41 cellular contexts compared by ENCODE assay signal in genomic region chr13:103056008-103056407, GRCh38. TPM values are rescaled to one million over a fixed set of nuclear protein-coding genes. Genes with fewer than 3 reads are reported as not detected.
"Had no signal": no experiment of that assay in that cellular context is flagged by ENCODE, and none has a peak within 500 bp of the region (broad histone marks: within the 10 kb centered on the region; RNA-seq: fewer than 3 reads in every experiment).

No MANE protein-coding gene starts in this region.

- H3K27ac Mint-ChIP-seq: activated B cell treated with CpG ODN at 0.5 μM for 24 hours; activated CD4-positive, alpha-beta memory T cell treated with anti-CD3 and anti-CD28 coated beads for 36 hours; activated CD4-positive, alpha-beta T cell treated with anti-CD3 and anti-CD28 coated beads, Interleukin-2, amount 10 ng/mL, durations not matched to agents 24 days and 14 days; activated CD8-positive, alpha-beta T cell treated with anti-CD3 and anti-CD28 coated beads for 36 hours; activated naive CD4-positive, alpha-beta T cell treated with anti-CD3 and anti-CD28 coated beads, Interleukin-2, amount 10 ng/mL, durations not matched to agents 7 days and 5 days; activated naive CD4-positive, alpha-beta T cell treated with anti-CD3 and anti-CD28 coated beads, Interleukin-2, amount 50 U/mL, for 24 hours; activated naive CD8-positive, alpha-beta T cell; activated naive CD8-positive, alpha-beta T cell treated with anti-CD3 and anti-CD28 coated beads, Interleukin-2, amount 10 ng/mL, durations not matched to agents 7 days and 5 days; activated naive CD8-positive, alpha-beta T cell treated with anti-CD3 and anti-CD28 coated beads, Interleukin-2, amount 50 U/mL, for 24 hours; activated T-cell treated with anti-CD3 and anti-CD28 coated beads, Interleukin-2, amount 50 U/mL, for 72 hours; activated T-helper 1 cell treated with anti-CD3 and anti-CD28 coated beads, Interleukin-12 subunit alpha, Interleukin-12 subunit beta, Interleukin-2, Interleukin-4 antibody, amounts not matched to agents 30 ng/mL and 10 ng/mL and 1 ng/mL, durations not matched to agents 14 hours and 24 hours and 36 hours; activated T-helper 17 cell treated with anti-CD3 and anti-CD28 coated beads, Interleukin-2, amount 50 U/mL, for 72 hours; brain; T-helper 1 cell treated with Interleukin-12 subunit alpha and Interleukin-12 subunit beta and Interleukin-4 antibody, amounts not matched to agents 30 μg/mL and 1 μg/mL, for 36 hours; T-helper 2 cell treated with Interferon-gamma antibody and Interleukin-4, amounts not matched to agents 5 μg/mL and 100 μg/mL, for 36 hours had no signal

- H3K27me3 ChIP-seq: ascending aorta, cardiac muscle cell had no signal

- H3K4me1 Mint-ChIP-seq: activated B cell treated with CpG ODN at 0.5 μM for 24 hours; activated CD4-positive, alpha-beta T cell treated with anti-CD3 and anti-CD28 coated beads, Interleukin-2, amount 10 ng/mL, durations not matched to agents 24 days and 14 days; activated naive CD4-positive, alpha-beta T cell treated with anti-CD3 and anti-CD28 coated beads, Interleukin-2, amount 10 ng/mL, durations not matched to agents 7 days and 5 days; activated naive CD4-positive, alpha-beta T cell treated with anti-CD3 and anti-CD28 coated beads, Interleukin-2, amount 50 U/mL, for 24 hours; activated naive CD8-positive, alpha-beta T cell treated with anti-CD3 and anti-CD28 coated beads, Interleukin-2, amount 10 ng/mL, durations not matched to agents 7 days and 5 days; activated naive CD8-positive, alpha-beta T cell treated with anti-CD3 and anti-CD28 coated beads, Interleukin-2, amount 50 U/mL, for 24 hours; activated T-helper 17 cell treated with anti-CD3 and anti-CD28 coated beads, Interleukin-2, amount 50 U/mL, for 72 hours; brain; central memory CD8-positive, alpha-beta T cell had no signal

- H3K36me3 ChIP-seq: ascending aorta, cardiac muscle cell had no signal

- H3K4me3 ChIP-seq: ascending aorta, cardiac muscle cell had no signal

- H3K4me1 ChIP-seq: ascending aorta had no signal

- FAIRE-seq: bronchial epithelial cell, TTC549 had no signal

- ATAC-seq: activated CD8-positive, alpha-beta T cell treated with anti-CD3 and anti-CD28 coated beads for 36 hours; activated naive CD8-positive, alpha-beta T cell treated with anti-CD3 and anti-CD28 coated beads, Interleukin-2, amount 50 U/mL, for 24 hours; activated T-cell treated with anti-CD3 and anti-CD28 coated beads, Interleukin-2, amount 50 U/mL, for 4 hours; activated T-cell treated with anti-CD3 and anti-CD28 coated beads, Interleukin-2, amount 50 U/mL, for 72 hours; activated T-helper 17 cell treated with anti-CD3 and anti-CD28 coated beads, Interleukin-2, amount 50 U/mL, for 72 hours had no signal

- DNase-seq: activated B cell treated with CpG ODN at 0.5 μM for 24 hours; activated CD4-positive, alpha-beta memory T cell treated with anti-CD3 and anti-CD28 coated beads for 36 hours; activated CD4-positive, alpha-beta T cell treated with anti-CD3 and anti-CD28 coated beads for 4 hours; activated CD4-positive, alpha-beta T cell treated with anti-CD3 and anti-CD28 coated beads, Interleukin-2, amount 10 ng/mL, durations not matched to agents 24 days and 14 days; activated CD4-positive, alpha-beta T cell treated with anti-CD3 and anti-CD28 coated beads, Interleukin-2, amount 50 U/mL, for 1 hour; activated CD4-positive, alpha-beta T cell treated with anti-CD3 and anti-CD28 coated beads, Interleukin-2, amount 50 U/mL, for 4 hours; activated CD4-positive, CD25-positive, alpha-beta regulatory T cell treated with anti-CD3 and anti-CD28 coated beads, Interleukin-2, amount 50 U/mL, for 72 hours; activated CD8-positive, alpha-beta memory T cell treated with anti-CD3 and anti-CD28 coated beads, Interleukin-2, amount 50 U/mL, for 4 hours; activated CD8-positive, alpha-beta T cell treated with anti-CD3 and anti-CD28 coated beads for 36 hours; activated effector memory CD4-positive, alpha-beta T cell treated with anti-CD3 and anti-CD28 coated beads, Interleukin-2, amount 50 U/mL, for 16 hours; activated gamma-delta T cell treated with Interleukin-2 at 50 U/mL for 16 hours; activated naive CD4-positive, alpha-beta T cell; activated naive CD4-positive, alpha-beta T cell treated with anti-CD3 and anti-CD28 coated beads, Interleukin-2, amount 10 ng/mL, durations not matched to agents 7 days and 5 days; activated naive CD8-positive, alpha-beta T cell treated with anti-CD3 and anti-CD28 coated beads, Interleukin-2, amount 10 ng/mL, durations not matched to agents 7 days and 5 days; activated naive CD8-positive, alpha-beta T cell treated with anti-CD3 and anti-CD28 coated beads, Interleukin-2, amount 50 U/mL, for 24 hours; activated T-cell treated with anti-CD3 and anti-CD28 coated beads for 4 hours; activated T-cell treated with anti-CD3 and anti-CD28 coated beads, Interleukin-2, amount 50 U/mL, for 1 hour; activated T-cell treated with anti-CD3 and anti-CD28 coated beads, Interleukin-2, amount 50 U/mL, for 4 hours; activated T-cell treated with anti-CD3 and anti-CD28 coated beads, Interleukin-2, amount 50 U/mL, for 72 hours; amygdala; anterior cingulate cortex; caudate nucleus; cerebellar nuclear complex; T-helper 2 cell; T-helper 9 cell had no signal

- H3K27ac ChIP-seq: ascending aorta, cardiac muscle cell, VCaP had no signal

- H3K4me3 Mint-ChIP-seq: activated B cell treated with CpG ODN at 0.5 μM for 24 hours; activated CD4-positive, alpha-beta memory T cell treated with anti-CD3 and anti-CD28 coated beads for 36 hours; activated CD4-positive, alpha-beta T cell treated with anti-CD3 and anti-CD28 coated beads, Interleukin-2, amount 10 ng/mL, durations not matched to agents 24 days and 14 days; activated CD8-positive, alpha-beta T cell treated with anti-CD3 and anti-CD28 coated beads for 36 hours; activated naive CD4-positive, alpha-beta T cell treated with anti-CD3 and anti-CD28 coated beads, Interleukin-2, amount 10 ng/mL, durations not matched to agents 7 days and 5 days; activated naive CD4-positive, alpha-beta T cell treated with anti-CD3 and anti-CD28 coated beads, Interleukin-2, amount 50 U/mL, for 24 hours; activated naive CD8-positive, alpha-beta T cell; activated naive CD8-positive, alpha-beta T cell treated with anti-CD3 and anti-CD28 coated beads, Interleukin-2, amount 10 ng/mL, durations not matched to agents 7 days and 5 days; activated naive CD8-positive, alpha-beta T cell treated with anti-CD3 and anti-CD28 coated beads, Interleukin-2, amount 50 U/mL, for 24 hours; activated T-cell treated with anti-CD3 and anti-CD28 coated beads, Interleukin-2, amount 50 U/mL, for 4 hours; activated T-cell treated with anti-CD3 and anti-CD28 coated beads, Interleukin-2, amount 50 U/mL, for 72 hours; activated T-helper 1 cell treated with anti-CD3 and anti-CD28 coated beads, Interleukin-12 subunit alpha, Interleukin-12 subunit beta, Interleukin-2, Interleukin-4 antibody, amounts not matched to agents 30 ng/mL and 10 ng/mL and 1 ng/mL, durations not matched to agents 14 hours and 24 hours and 36 hours; activated T-helper 17 cell treated with anti-CD3 and anti-CD28 coated beads, Interleukin-2, amount 50 U/mL, for 72 hours; brain; central memory CD8-positive, alpha-beta T cell; T-helper 1 cell treated with Interleukin-12 subunit alpha and Interleukin-12 subunit beta and Interleukin-4 antibody, amounts not matched to agents 30 μg/mL and 1 μg/mL, for 36 hours; T-helper 2 cell treated with Interferon-gamma antibody and Interleukin-4, amounts not matched to agents 5 μg/mL and 100 μg/mL, for 36 hours had no signal

- H3K27me3 Mint-ChIP-seq: activated B cell treated with CpG ODN at 0.5 μM for 24 hours; activated CD4-positive, alpha-beta memory T cell treated with anti-CD3 and anti-CD28 coated beads for 36 hours; activated CD4-positive, alpha-beta T cell treated with anti-CD3 and anti-CD28 coated beads, Interleukin-2, amount 10 ng/mL, durations not matched to agents 24 days and 14 days; activated CD8-positive, alpha-beta T cell treated with anti-CD3 and anti-CD28 coated beads for 36 hours; activated naive CD4-positive, alpha-beta T cell treated with anti-CD3 and anti-CD28 coated beads, Interleukin-2, amount 10 ng/mL, durations not matched to agents 7 days and 5 days; activated naive CD8-positive, alpha-beta T cell; activated naive CD8-positive, alpha-beta T cell treated with anti-CD3 and anti-CD28 coated beads, Interleukin-2, amount 10 ng/mL, durations not matched to agents 7 days and 5 days; activated naive CD8-positive, alpha-beta T cell treated with anti-CD3 and anti-CD28 coated beads, Interleukin-2, amount 50 U/mL, for 24 hours; activated T-helper 17 cell treated with anti-CD3 and anti-CD28 coated beads, Interleukin-2, amount 50 U/mL, for 72 hours; brain; central memory CD8-positive, alpha-beta T cell had no signal

- H3K36me3 Mint-ChIP-seq: activated CD4-positive, alpha-beta memory T cell treated with anti-CD3 and anti-CD28 coated beads for 36 hours; activated naive CD4-positive, alpha-beta T cell treated with anti-CD3 and anti-CD28 coated beads, Interleukin-2, amount 10 ng/mL, durations not matched to agents 7 days and 5 days; activated naive CD4-positive, alpha-beta T cell treated with anti-CD3 and anti-CD28 coated beads, Interleukin-2, amount 50 U/mL, for 24 hours; activated naive CD8-positive, alpha-beta T cell; activated naive CD8-positive, alpha-beta T cell treated with anti-CD3 and anti-CD28 coated beads, Interleukin-2, amount 10 ng/mL, durations not matched to agents 7 days and 5 days; brain had no signal

RNA-seq across cellular contexts. Expression of gene SLC10A2, which starts 10.2 kb away (rescaled TPM):
- total RNA-seq: activated B cell treated with CpG ODN at 0.5 μM for 24 hours; activated CD4-positive, alpha-beta memory T cell treated with anti-CD3 and anti-CD28 coated beads for 36 hours; activated CD4-positive, alpha-beta T cell treated with anti-CD3 and anti-CD28 coated beads, Interleukin-2, amount 10 ng/mL, durations not matched to agents 24 days and 14 days; activated CD8-positive, alpha-beta memory T cell treated with anti-CD3 and anti-CD28 coated beads for 36 hours; activated CD8-positive, alpha-beta T cell treated with anti-CD3 and anti-CD28 coated beads for 36 hours; activated naive CD8-positive, alpha-beta T cell treated with anti-CD3 and anti-CD28 coated beads, Interleukin-2, amount 10 ng/mL, durations not matched to agents 7 days and 5 days; activated T-cell treated with anti-CD3 and anti-CD28 coated beads, Interleukin-2, amount 50 U/mL, for 4 hours; activated T-cell treated with anti-CD3 and anti-CD28 coated beads, Interleukin-2, amount 50 U/mL, for 72 hours; activated T-helper 1 cell treated with anti-CD3 and anti-CD28 coated beads, Interleukin-12 subunit alpha, Interleukin-12 subunit beta, Interleukin-2, Interleukin-4 antibody, amounts not matched to agents 30 ng/mL and 10 ng/mL and 1 ng/mL, durations not matched to agents 14 hours and 24 hours and 36 hours; activated T-helper 17 cell treated with anti-CD3 and anti-CD28 coated beads, Interleukin-2, amount 50 U/mL, for 72 hours; ascending aorta; bronchial epithelial cell; cardiac muscle cell; chondrocyte had no signal
- polyA plus RNA-seq: adipose tissue, cardiac muscle cell had no signal
